Comparison of ENCODE assay signal across 10 cellular contexts in the genomic region with DNA sequence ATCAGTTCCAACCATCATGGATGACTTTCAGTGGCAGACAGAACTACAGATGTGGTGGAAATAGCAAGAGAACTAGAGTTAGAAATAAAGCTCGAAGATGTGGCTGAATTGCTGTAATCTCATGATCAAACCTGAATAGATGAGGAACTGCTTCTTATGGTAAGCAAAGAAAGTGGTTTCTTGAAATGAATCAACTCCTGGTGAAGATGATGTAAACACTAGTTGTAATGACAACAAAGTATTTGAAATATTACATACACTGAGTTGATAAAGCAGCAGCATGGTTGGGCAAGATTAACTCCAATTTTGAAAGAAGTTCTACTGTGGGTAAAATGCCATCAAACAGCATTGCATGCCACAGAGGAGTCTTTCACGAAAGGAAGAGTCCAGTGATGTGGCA.
"Had no signal": no experiment of that assay in that cellular context is flagged by ENCODE, and none has a peak within 500 bp of the region (broad histone marks: within the 10 kb centered on the region; RNA-seq: fewer than 3 reads in every experiment).

No MANE protein-coding gene starts in this region.

- H3K4me3 Mint-ChIP-seq: activated B cell treated with CpG ODN at 0.5 μM for 24 hours; activated CD4-positive, alpha-beta T cell treated with anti-CD3 and anti-CD28 coated beads, Interleukin-2, amount 10 ng/mL, durations not matched to agents 7 days and 5 days; activated naive CD8-positive, alpha-beta T cell treated with anti-CD3 and anti-CD28 coated beads, Interleukin-2, amount 10 ng/mL, durations not matched to agents 7 days and 5 days; naive thymus-derived CD8-positive, alpha-beta T cell had no signal

- H3K36me3 Mint-ChIP-seq: activated naive CD8-positive, alpha-beta T cell treated with anti-CD3 and anti-CD28 coated beads, Interleukin-2, amount 10 ng/mL, durations not matched to agents 7 days and 5 days; naive thymus-derived CD8-positive, alpha-beta T cell had no signal

- ATAC-seq: heart left ventricle; naive thymus-derived CD8-positive, alpha-beta T cell had no signal

- H3K27me3 Mint-ChIP-seq: activated B cell treated with CpG ODN at 0.5 μM for 24 hours had no signal

- H3K27ac Mint-ChIP-seq: activated B cell treated with CpG ODN at 0.5 μM for 24 hours; activated CD4-positive, alpha-beta T cell treated with anti-CD3 and anti-CD28 coated beads, Interleukin-2, amount 10 ng/mL, durations not matched to agents 7 days and 5 days; activated naive CD8-positive, alpha-beta T cell treated with anti-CD3 and anti-CD28 coated beads, Interleukin-2, amount 10 ng/mL, durations not matched to agents 7 days and 5 days; naive thymus-derived CD8-positive, alpha-beta T cell had no signal

- H3K9me3 Mint-ChIP-seq: activated B cell treated with CpG ODN at 0.5 μM for 24 hours; activated CD4-positive, alpha-beta T cell treated with anti-CD3 and anti-CD28 coated beads, Interleukin-2, amount 10 ng/mL, durations not matched to agents 7 days and 5 days; activated naive CD8-positive, alpha-beta T cell treated with anti-CD3 and anti-CD28 coated beads, Interleukin-2, amount 10 ng/mL, durations not matched to agents 7 days and 5 days had no signal

- H3K4me1 Mint-ChIP-seq: activated B cell treated with CpG ODN at 0.5 μM for 24 hours; naive thymus-derived CD8-positive, alpha-beta T cell had no signal

- DNase-seq: activated B cell treated with CpG ODN at 0.5 μM for 24 hours; activated CD4-positive, alpha-beta T cell treated with anti-CD3 and anti-CD28 coated beads, Interleukin-2, amount 10 ng/mL, durations not matched to agents 7 days and 5 days; activated effector memory CD4-positive, alpha-beta T cell treated with anti-CD3 and anti-CD28 coated beads, Interleukin-2, amount 50 U/mL, for 16 hours; activated naive CD8-positive, alpha-beta T cell treated with anti-CD3 and anti-CD28 coated beads, Interleukin-2, amount 10 ng/mL, durations not matched to agents 7 days and 5 days; esophagus squamous epithelium; foreskin melanocyte; heart left ventricle; naive thymus-derived CD8-positive, alpha-beta T cell; posterior cingulate gyrus; tibial artery had no signal
